Comparison of ENCODE assay signal across 14 cellular contexts in the genomic region with DNA sequence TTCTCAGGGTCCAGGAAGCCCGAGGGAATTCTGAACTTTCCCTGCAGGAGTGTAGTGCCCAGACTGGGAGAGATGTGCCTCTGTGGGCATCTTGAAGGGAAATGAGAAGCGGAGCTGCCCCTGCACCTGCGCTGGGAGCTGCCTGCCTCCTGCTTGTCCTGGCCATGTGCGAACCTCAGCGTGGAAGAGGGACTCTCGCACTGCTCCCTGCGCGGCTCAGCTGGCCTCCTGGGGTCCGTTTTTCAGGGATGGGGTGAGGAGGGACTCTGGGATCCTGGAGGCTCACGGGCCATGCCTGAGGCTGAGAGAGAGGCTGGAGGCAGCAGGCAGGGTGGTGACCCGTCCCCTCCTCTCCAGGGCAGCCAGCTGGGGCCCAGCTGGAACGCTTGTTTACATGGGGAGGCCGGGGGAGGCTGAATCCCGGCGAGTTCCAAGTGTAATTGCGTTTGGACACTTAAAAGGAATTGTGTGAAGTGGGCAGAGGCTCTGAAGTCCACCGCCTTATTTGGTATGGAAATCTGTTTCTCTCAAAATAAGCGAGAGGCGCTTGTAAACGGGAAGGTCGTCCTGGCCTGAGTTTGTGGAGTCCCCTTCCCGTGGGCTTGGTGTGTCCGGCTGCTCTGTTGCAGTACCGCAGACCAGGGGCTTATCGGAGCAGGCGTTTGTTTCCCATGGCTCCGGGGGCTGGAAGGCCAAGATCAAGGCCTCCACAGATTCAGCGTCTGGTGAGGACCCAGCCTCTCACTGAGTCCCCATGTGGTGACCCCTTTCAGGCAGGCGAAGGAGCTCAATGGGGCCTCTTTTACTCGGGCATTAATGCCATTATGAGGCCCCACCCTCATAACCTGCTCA. TPM values are rescaled to one million over a fixed set of nuclear protein-coding genes. Genes with fewer than 3 reads are reported as not detected.
DNase-seq lines count a peak whose midpoint lies in the region; ATAC-seq and TF ChIP-seq lines count a peak whose summit lies in the region.
"Had no signal": no experiment of that assay in that cellular context is flagged by ENCODE, and none has a peak within 500 bp of the region (broad histone marks: within the 10 kb centered on the region; RNA-seq: fewer than 3 reads in every experiment).

No MANE protein-coding gene starts in this region.

- H3K9me3 ChIP-seq in right cardiac atrium (ENCODE audit: control insufficient read depth, low read length), result no peaks in the 10 kb centered on the region
- no peaks in the 10 kb centered on the region for H3K9me3 ChIP-seq in gastrocnemius medialis

- no peaks in the 10 kb centered on the region; the same call in 1 of the 2 replicates for H3K27me3 ChIP-seq in GM23338 (ENCODE audit: insufficient read depth)
- H3K27me3 ChIP-seq in right cardiac atrium (ENCODE audit: control insufficient read depth, insufficient read depth), result no peaks in the 10 kb centered on the region
- H3K27me3 ChIP-seq in gastrocnemius medialis, result peaks cover 36 to 53% (median 39%) of the 10 kb centered on the region in 3 donors
- H3K27me3 ChIP-seq in foreskin keratinocyte, result peaks cover 32% of the 10 kb centered on the region

- peak overlapping the region; percentile 80 for H2AFZ ChIP-seq in GM23338

- no peaks in the 10 kb centered on the region; the same call in 2 of the 3 replicates for H3K36me3 Mint-ChIP-seq in GM23338 (ENCODE audit: low read depth)
- H3K36me3 Mint-ChIP-seq in endothelial cell (ENCODE audit: low read depth, unreplicated experiment), result no peaks in the 10 kb centered on the region

- no peak overlapping the region for H3K27ac Mint-ChIP-seq in GM23338
- no peak overlapping the region for H3K27ac Mint-ChIP-seq in endothelial cell (ENCODE audit: unreplicated experiment)
- H3K27ac Mint-ChIP-seq: activated CD4-positive, alpha-beta memory T cell treated with anti-CD3 and anti-CD28 coated beads, Interleukin-2, amount 10 ng/mL, durations not matched to agents 7 days and 5 days had no signal

- TF ChIP-seq POLR2A in gastrocnemius medialis (IDR thresholded peaks at IDR 0.05), result no peak

- H3K27me3 Mint-ChIP-seq in GM23338 (ENCODE audit: insufficient read depth, low read depth, poor library complexity), result peaks cover 24% of the 10 kb centered on the region
- H3K27me3 Mint-ChIP-seq in endothelial cell (ENCODE audit: unreplicated experiment), result peaks cover 6% of the 10 kb centered on the region

- H3K4me1 ChIP-seq in GM23338 (ENCODE audit: insufficient read depth) (peaks cover 37% of the 10 kb centered on the region), right cardiac atrium (ENCODE audit: control insufficient read depth, insufficient read depth, low read length) (no peaks in the 10 kb centered on the region), gastrocnemius medialis (no peaks in the 10 kb centered on the region), foreskin keratinocyte (peaks cover 8% of the 10 kb centered on the region)

- H3K4me3 ChIP-seq in GM23338, result peak overlapping the region; percentile 65
- peak overlapping the region; percentile 87 for H3K4me3 ChIP-seq in WI38 (ENCODE audit: low read depth, low read length)
- H3K4me3 ChIP-seq in right cardiac atrium (ENCODE audit: low read length), result no peak overlapping the region
- peak overlapping the region in 3 of 4 donors; percentile 37 to 48 (median 44) for H3K4me3 ChIP-seq in gastrocnemius medialis

- no peaks in the 10 kb centered on the region for H3K9me2 ChIP-seq in GM23338 (ENCODE audit: insufficient read depth)

- no peak for TF ChIP-seq CTCF in GM23338 (conservative IDR thresholded peaks at IDR 0.05; ENCODE audit: low read depth in 2 of 2)
- no peak for TF ChIP-seq CTCF in WI38 (IDR thresholded peaks at IDR 0.05; ENCODE audit: low read depth, low read length)
- no peak for TF ChIP-seq CTCF in gastrocnemius medialis (IDR thresholded peaks at IDR 0.05 in 4 of 5, conservative IDR thresholded peaks at IDR 0.05 in 1 of 5)
- TF ChIP-seq CTCF in foreskin keratinocyte (conservative IDR thresholded peaks at IDR 0.05), result no peak
- TF ChIP-seq CTCF in endothelial cell (IDR thresholded peaks at IDR 0.05; ENCODE audit: unreplicated experiment), result no peak

- in situ Hi-C loops in gastrocnemius medialis (cut with MboI; ENCODE audit: low sequenced_read_pairs in 4 of 4), result no loop called here

- intact Hi-C loops in right cardiac atrium (cut with DNase I), result loop anchor here in 1 of 4 donors (10.0 kb wide), 1 partner anchor 70 kb away; no protein-coding TSS in a partner anchor
- intact Hi-C loops in gastrocnemius medialis (cut with DNase I; ENCODE audit: low total_unique reads), result no loop called here

- H3K4me2 ChIP-seq in GM23338, result peak overlapping the region; percentile 89

- DNase-seq in GM23338 (ENCODE audit: low spot score) (peak; percentile 36), right cardiac atrium (peak; percentile 79 to 90 (median 86)), gastrocnemius medialis (no peak), foreskin keratinocyte (no peak), superior temporal gyrus (ENCODE audit: extremely low spot score) (no peak), endothelial cell (ENCODE audit: low spot score) (no peak)
- DNase-seq: activated CD4-positive, alpha-beta memory T cell treated with anti-CD3 and anti-CD28 coated beads, Interleukin-2, amount 10 ng/mL, durations not matched to agents 7 days and 5 days; DMS79 had no signal

- WGBS in right cardiac atrium, result 40% methylated on average over 30 of the region's 30 CpGs

- no peak overlapping the region for H3K27ac ChIP-seq in GM23338 (ENCODE audit: low read depth)
- H3K27ac ChIP-seq in right cardiac atrium (ENCODE audit: low read length), result peak overlapping the region; percentile 55
- H3K27ac ChIP-seq in gastrocnemius medialis, result peak overlapping the region; percentile 73 to 77 (median 76)
- no peak overlapping the region for H3K27ac ChIP-seq in foreskin keratinocyte

- peaks cover 29% of the 10 kb centered on the region for H3K4me1 Mint-ChIP-seq in GM23338
- no peaks in the 10 kb centered on the region for H3K4me1 Mint-ChIP-seq in endothelial cell (ENCODE audit: unreplicated experiment)
- H3K4me1 Mint-ChIP-seq: central memory CD8-positive, alpha-beta T cell had no signal

- H3F3A ChIP-seq in GM23338 (replicated peaks; ENCODE audit: low read depth), result no peaks in the 10 kb centered on the region

- ATAC-seq in GM23338 (peak; percentile 2), right cardiac atrium (peak; percentile 26 to 51), gastrocnemius medialis (no peak), foreskin keratinocyte (no peak), HG03175 (IDR thresholded peaks at IDR 0.05; ENCODE audit: unreplicated experiment) (no peak)
- ATAC-seq: left lobe of liver, Panc1 had no signal

- peaks cover 3% of the 10 kb centered on the region; the same call in 2 of the 3 replicates for H3K9me3 Mint-ChIP-seq in GM23338
- H3K9me3 Mint-ChIP-seq in endothelial cell (ENCODE audit: unreplicated experiment), result no peaks in the 10 kb centered on the region
- H3K9me3 Mint-ChIP-seq: activated CD4-positive, alpha-beta memory T cell treated with anti-CD3 and anti-CD28 coated beads, Interleukin-2, amount 10 ng/mL, durations not matched to agents 7 days and 5 days; central memory CD8-positive, alpha-beta T cell had no signal

- peak overlapping the region; percentile 73 for H3K4me3 Mint-ChIP-seq in GM23338
- no peak overlapping the region for H3K4me3 Mint-ChIP-seq in endothelial cell (ENCODE audit: unreplicated experiment)
- H3K4me3 Mint-ChIP-seq: activated CD4-positive, alpha-beta memory T cell treated with anti-CD3 and anti-CD28 coated beads, Interleukin-2, amount 10 ng/mL, durations not matched to agents 7 days and 5 days; central memory CD8-positive, alpha-beta T cell had no signal

- H3K36me3 ChIP-seq in GM23338 (ENCODE audit: insufficient read depth) (no peaks in the 10 kb centered on the region), gastrocnemius medialis (no peaks in the 10 kb centered on the region)

- H4K20me1 ChIP-seq in GM23338 (replicated peaks; ENCODE audit: insufficient read depth), result no peaks in the 10 kb centered on the region

- no peaks in the 10 kb centered on the region for H3K79me2 ChIP-seq in GM23338 (replicated peaks; ENCODE audit: insufficient read depth)

TF ChIP-seq in GM23338, 12 proteins besides CTCF, POLR2A, EP300 and RAD21 (continues in another document):
- no peak for TF ChIP-seq JUNB (IDR thresholded peaks at IDR 0.05; ENCODE audit: unreplicated experiment)

RNA-seq across cellular contexts. Expression of a gene that starts 1.3 kb away (rescaled TPM):
- 9.0 and 10.8 TPM in 2 replicates for total RNA-seq in GM23338 (2014; rRNA removed; shearing (Covaris generic))
- 2.7 and 3.3 TPM in 2 replicates for polyA plus RNA-seq in GM23338 (2016; fragmentation: Nextera tagmentation; extraction: Ambion mirVana)
- 10 to 100 TPM in 2 of 4 donors, 1 to 10 TPM in 2; 4.6 to 16.2 (median 9.3) TPM for total RNA-seq in right cardiac atrium
- 9.4 TPM for polyA plus RNA-seq in right cardiac atrium
- total RNA-seq in gastrocnemius medialis, result 1 to 10 TPM; 1.8 to 6.7 (median 4.7) TPM
- total RNA-seq in foreskin keratinocyte, result 0.07 and 0.14 TPM in 2 replicates
- polyA plus RNA-seq in foreskin keratinocyte, result 0.09 and 0.25 TPM in 2 replicates
- total RNA-seq in endothelial cell (ENCODE audit: unreplicated experiment), result 0.54 TPM
- total RNA-seq: activated CD4-positive, alpha-beta memory T cell treated with anti-CD3 and anti-CD28 coated beads, Interleukin-2, amount 10 ng/mL, durations not matched to agents 7 days and 5 days had no signal

RNA-seq across cellular contexts. Expression of a gene that starts 33.5 kb away (rescaled TPM):
- not detected in 2 replicates for total RNA-seq in GM23338 (2014; rRNA removed; shearing (Covaris generic))
- not detected in 2 replicates for polyA plus RNA-seq in GM23338 (2016; fragmentation: Nextera tagmentation; extraction: Ambion mirVana)
- total RNA-seq in right cardiac atrium, result not detected
- not detected for polyA plus RNA-seq in right cardiac atrium
- total RNA-seq in gastrocnemius medialis, result not detected
- total RNA-seq in foreskin keratinocyte, result not detected in 2 replicates
- polyA plus RNA-seq in foreskin keratinocyte, result not detected in 2 replicates
- total RNA-seq in endothelial cell (ENCODE audit: unreplicated experiment), result not detected
- total RNA-seq: activated CD4-positive, alpha-beta memory T cell treated with anti-CD3 and anti-CD28 coated beads, Interleukin-2, amount 10 ng/mL, durations not matched to agents 7 days and 5 days; left lobe of liver; LHCN-M2 had no signal

RNA-seq across cellular contexts. Expression of a gene that starts 34.4 kb away (rescaled TPM):
- 14.7 and 15.1 TPM in 2 replicates for total RNA-seq in GM23338 (2014; rRNA removed; shearing (Covaris generic))
- polyA plus RNA-seq in GM23338 (2016; fragmentation: Nextera tagmentation; extraction: Ambion mirVana) (5.8 and 6.5 TPM in 2 replicates), right cardiac atrium (7.0 TPM), foreskin keratinocyte (7.4 and 8.6 TPM in 2 replicates)
- total RNA-seq in right cardiac atrium (10 to 100 TPM in 1 of 4 donors, 1 to 10 TPM in 3; 7.2 to 11.1 (median 9.0) TPM), gastrocnemius medialis (1 to 10 TPM; 1.4 to 4.1 (median 3.3) TPM), foreskin keratinocyte (10.2 and 11.9 TPM in 2 replicates), endothelial cell (ENCODE audit: unreplicated experiment) (31.4 TPM)

Comparison
In these comparisons a context has a peak if more than half of its experiments do, and no peak if none do; other contexts are left out.
1. ATAC-seq: peak in GM23338 (single experiment) and right cardiac atrium (2 of 2); none in gastrocnemius medialis (0 of 2), foreskin keratinocyte (single experiment) and HG03175 (single experiment).
2. DNase-seq: peak in GM23338 (single experiment) and right cardiac atrium (3 of 3); none in gastrocnemius medialis (0 of 2), foreskin keratinocyte (0 of 2), superior temporal gyrus (single experiment) and endothelial cell (single experiment).
3. H3K27ac ChIP-seq: peak in right cardiac atrium (single experiment) and gastrocnemius medialis (4 of 4); none in GM23338 (single experiment) and foreskin keratinocyte (single experiment).